In the genomic region with DNA sequence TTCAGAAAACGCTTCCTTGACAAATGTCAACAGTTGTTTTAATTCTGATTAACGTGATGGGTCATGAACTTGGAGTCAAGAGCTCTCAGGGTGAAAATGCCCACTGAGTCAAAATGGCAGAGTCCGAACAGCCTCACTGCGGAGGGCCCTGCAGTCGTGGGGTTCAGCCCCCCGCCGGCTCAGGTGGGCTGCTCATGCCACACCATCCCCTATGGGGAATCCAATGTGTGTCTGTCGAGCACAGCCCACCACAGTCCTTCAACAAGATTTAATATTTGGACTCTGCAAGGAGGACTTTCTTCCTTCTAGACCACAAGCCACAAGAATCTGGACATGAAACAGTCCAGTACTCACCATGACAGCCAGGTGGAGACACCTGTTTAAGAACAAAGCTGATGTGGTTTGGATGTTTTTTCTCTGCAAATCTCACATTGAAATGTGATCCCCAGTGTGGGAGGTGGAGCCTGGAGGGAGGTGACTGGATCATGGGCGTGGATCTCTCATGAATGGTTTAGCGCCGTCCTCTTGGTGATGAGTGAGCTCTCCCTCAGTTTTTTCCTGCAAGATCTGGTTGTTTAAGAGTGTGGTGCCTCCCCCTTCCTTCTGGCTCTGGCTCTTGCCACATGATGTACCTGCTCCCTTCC, we compare ENCODE assay signal across 8 cellular contexts.
DNase-seq lines count a peak whose midpoint lies in the region; ATAC-seq lines count a peak whose summit lies in the region.

No MANE protein-coding gene starts in this region.

- H3K27me3 Mint-ChIP-seq in stimulated activated memory B cell treated with anti-CD40 and anti-IgM and Interleukin-4, amounts not matched to agents 10 μg/mL and 1 μg/mL and 100 μg/mL, for 72 hours: peaks cover 43% of the 10 kb centered on the region

- H3K27ac Mint-ChIP-seq in stimulated activated memory B cell treated with anti-CD40 and anti-IgM and Interleukin-4, amounts not matched to agents 10 μg/mL and 1 μg/mL and 100 μg/mL, for 72 hours: no peak overlapping the region

- H3K4me1 ChIP-seq in iPS-20b (ENCODE audit: insufficient read depth, low read length): no peaks in the 10 kb centered on the region

- H3K27me3 ChIP-seq in iPS-20b (ENCODE audit: insufficient read depth, low read length): no peaks in the 10 kb centered on the region

- H3K9ac ChIP-seq in iPS-20b (ENCODE audit: low read depth, low read length): no peak overlapping the region

- no peaks in the 10 kb centered on the region for H3K9me3 ChIP-seq in iPS-20b (ENCODE audit: insufficient read depth, low read depth, low read length)

- H3K4me3 ChIP-seq in iPS-20b (ENCODE audit: low read length): peak overlapping the region; percentile 39; the same call in 1 of the 2 replicates

- peak; percentile 31 for DNase-seq in cardiac septum (ENCODE audit: low spot score)
- DNase-seq in Right ventricle myocardium superior: no peak
- peak; percentile 28 for DNase-seq in RPMI7951 (ENCODE audit: low read depth)
- no peak for DNase-seq in NCI-H510A treated with DMSO at 0.1 percent for 48 hours (lab: John Stamatoyannopoulos, UW)
- DNase-seq in hypothalamus (lab: John Stamatoyannopoulos, UW): no peak
- no peak for DNase-seq in activated naive CD4-positive, alpha-beta T cell (lab: John Stamatoyannopoulos, UW)

- no peak overlapping the region for H3K4me3 Mint-ChIP-seq in stimulated activated memory B cell treated with anti-CD40 and anti-IgM and Interleukin-4, amounts not matched to agents 10 μg/mL and 1 μg/mL and 100 μg/mL, for 72 hours

- intact Hi-C loops in cardiac septum (cut with DNase I): no loop called here
- intact Hi-C loops in Right ventricle myocardium superior (cut with DNase I): no loop called here

- H3K27ac ChIP-seq in iPS-20b (ENCODE audit: low read length): no peak overlapping the region

- no peak for ATAC-seq in Right ventricle myocardium superior (ENCODE audit: poor library complexity)
- no peak for ATAC-seq in stimulated activated memory B cell treated with anti-CD40 and anti-IgM and Interleukin-4, amounts not matched to agents 10 μg/mL and 1 μg/mL and 100 μg/mL, for 72 hours

- H3K36me3 ChIP-seq in iPS-20b (ENCODE audit: insufficient read depth, low read depth, low read length): no peaks in the 10 kb centered on the region

- H3K4me1 Mint-ChIP-seq in stimulated activated memory B cell treated with anti-CD40 and anti-IgM and Interleukin-4, amounts not matched to agents 10 μg/mL and 1 μg/mL and 100 μg/mL, for 72 hours: peaks cover 14% of the 10 kb centered on the region

- H3K9me3 Mint-ChIP-seq in stimulated activated memory B cell treated with anti-CD40 and anti-IgM and Interleukin-4, amounts not matched to agents 10 μg/mL and 1 μg/mL and 100 μg/mL, for 72 hours: no peaks in the 10 kb centered on the region

- no peaks in the 10 kb centered on the region for H3K36me3 Mint-ChIP-seq in stimulated activated memory B cell treated with anti-CD40 and anti-IgM and Interleukin-4, amounts not matched to agents 10 μg/mL and 1 μg/mL and 100 μg/mL, for 72 hours

Comparison
In these comparisons a context has a peak if more than half of its experiments do, and no peak if none do; other contexts are left out.
1. DNase-seq: peak in cardiac septum (single experiment) and RPMI7951 (single experiment); none in Right ventricle myocardium superior (single experiment), NCI-H510A treated with DMSO at 0.1 percent for 48 hours (single experiment), hypothalamus (0 of 51) and activated naive CD4-positive, alpha-beta T cell (0 of 4).